Comparison of ENCODE assay signal across 28 cellular contexts in genomic region chr4:182540496-182540895, GRCh38.
"Had no signal": no experiment of that assay in that cellular context is flagged by ENCODE, and none has a peak within 500 bp of the region (broad histone marks: within the 10 kb centered on the region; RNA-seq: fewer than 3 reads in every experiment).

No MANE protein-coding gene starts in this region.

- H3K27ac Mint-ChIP-seq: stimulated activated effector memory CD8-positive, alpha-beta T cell treated with anti-CD3 and anti-CD28 coated beads, Interleukin-12 subunit alpha, Interleukin-12 subunit beta, amount 100 ng/mL, for 72 hours; stimulated activated memory B cell treated with anti-CD40 and anti-IgM and Interleukin-4, amounts not matched to agents 10 μg/mL and 1 μg/mL and 100 μg/mL, for 72 hours; stimulated activated naive B cell treated with anti-CD40 and anti-IgM and Interleukin-4, amounts not matched to agents 10 μg/mL and 1 μg/mL and 100 μg/mL, for 72 hours; stimulated activated naive CD8-positive, alpha-beta T cell treated with anti-CD3 and anti-CD28 coated beads, Interleukin-15, amount 100 ng/mL, for 72 hours; stimulated activated naive CD8-positive, alpha-beta T cell treated with anti-CD3 and anti-CD28 coated beads, Interleukin-15, Interleukin-2, amounts not matched to agents 100 ng/mL and 50 ng/mL, for 24 hours; type B pancreatic cell had no signal

- ATAC-seq: stimulated activated effector memory CD8-positive, alpha-beta T cell treated with anti-CD3 and anti-CD28 coated beads, Interleukin-12 subunit alpha, Interleukin-12 subunit beta, amount 100 ng/mL, for 72 hours; stimulated activated memory B cell treated with anti-CD40 and anti-IgM and Interleukin-4, amounts not matched to agents 10 μg/mL and 1 μg/mL and 100 μg/mL, for 72 hours; stimulated activated naive B cell treated with anti-CD40 and anti-IgM and Interleukin-4, amounts not matched to agents 10 μg/mL and 1 μg/mL and 100 μg/mL, for 72 hours; stimulated activated naive CD8-positive, alpha-beta T cell treated with anti-CD3 and anti-CD28 coated beads, Interleukin-15, amount 100 ng/mL, for 72 hours; stimulated activated naive CD8-positive, alpha-beta T cell treated with anti-CD3 and anti-CD28 coated beads, Interleukin-15, Interleukin-2, amounts not matched to agents 100 U/mL and 50 U/mL, for 24 hours; upper lobe of right lung had no signal

- H3K4me1 Mint-ChIP-seq: stimulated activated effector memory CD8-positive, alpha-beta T cell treated with anti-CD3 and anti-CD28 coated beads, Interleukin-12 subunit alpha, Interleukin-12 subunit beta, amount 100 ng/mL, for 72 hours; stimulated activated memory B cell treated with anti-CD40 and anti-IgM and Interleukin-4, amounts not matched to agents 10 μg/mL and 1 μg/mL and 100 μg/mL, for 72 hours; stimulated activated naive B cell treated with anti-CD40 and anti-IgM and Interleukin-4, amounts not matched to agents 10 μg/mL and 1 μg/mL and 100 μg/mL, for 72 hours; stimulated activated naive CD8-positive, alpha-beta T cell treated with anti-CD3 and anti-CD28 coated beads, Interleukin-15, amount 100 ng/mL, for 72 hours had no signal

- H3K36me3 ChIP-seq: stomach, suprapubic skin, thoracic aorta, thyroid gland, tibial artery, tibial nerve, transverse colon, upper lobe of left lung, upper lobe of right lung, uterus, vagina had no signal

- H3K4me1 ChIP-seq: suprapubic skin, testis, tibial artery, transverse colon, upper lobe of left lung, upper lobe of right lung, uterus, vagina had no signal

- DNase-seq: stimulated activated CD4-positive, alpha-beta T cell treated with anti-CD3 and anti-CD28 coated beads, Interleukin-2, amount 100 ng/mL, for 48 hours; stimulated activated CD4-positive, alpha-beta T cell treated with anti-CD3 and anti-CD28 coated beads, Interleukin-4, amount 100 ng/mL, for 1 hour; stimulated activated CD4-positive, alpha-beta T cell treated with anti-CD3 and anti-CD28 coated beads, Interleukin-4, amount 100 ng/mL, for 24 hours; stimulated activated CD4-positive, alpha-beta T cell treated with anti-CD3 and anti-CD28 coated beads, Interleukin-4, amount 100 ng/mL, for 4 hours; stimulated activated CD8-positive, alpha-beta memory T cell treated with anti-CD3 and anti-CD28 coated beads, Interleukin-4, amount 100 ng/mL, for 48 hours; stimulated activated naive B cell treated with anti-CD40 and anti-IgM and Interleukin-4, amounts not matched to agents 10 μg/mL and 1 μg/mL and 100 μg/mL, for 72 hours; stimulated activated naive CD4-positive, alpha-beta T cell; stimulated activated naive CD4-positive, alpha-beta T cell treated with Interleukin-2 at 50 U/mL for 16 hours; stimulated activated naive CD8-positive, alpha-beta T cell treated with anti-CD3 and anti-CD28 coated beads, Interleukin-15, amount 100 ng/mL, for 72 hours; stimulated activated naive CD8-positive, alpha-beta T cell treated with anti-CD3 and anti-CD28 coated beads, Interleukin-15, Interleukin-2, amounts not matched to agents 100 U/mL and 50 U/mL, for 24 hours; stomach; substantia nigra; testis; thyroid gland; tibial artery; transverse colon; trophoblast cell; upper lobe of left lung; upper lobe of right lung; uterus had no signal

- H3K4me3 ChIP-seq: stomach, suprapubic skin, testis, thoracic aorta, thyroid gland, tibial artery, tibial nerve, transverse colon, upper lobe of left lung, upper lobe of right lung, uterus, vagina had no signal

- H3K27me3 Mint-ChIP-seq: stimulated activated naive B cell treated with anti-CD40 and anti-IgM and Interleukin-4, amounts not matched to agents 10 μg/mL and 1 μg/mL and 100 μg/mL, for 72 hours; type B pancreatic cell had no signal

- H3K4me3 Mint-ChIP-seq: stimulated activated effector memory CD8-positive, alpha-beta T cell treated with anti-CD3 and anti-CD28 coated beads, Interleukin-12 subunit alpha, Interleukin-12 subunit beta, amount 100 ng/mL, for 72 hours; stimulated activated memory B cell treated with anti-CD40 and anti-IgM and Interleukin-4, amounts not matched to agents 10 μg/mL and 1 μg/mL and 100 μg/mL, for 72 hours; stimulated activated naive B cell treated with anti-CD40 and anti-IgM and Interleukin-4, amounts not matched to agents 10 μg/mL and 1 μg/mL and 100 μg/mL, for 72 hours; stimulated activated naive CD8-positive, alpha-beta T cell treated with anti-CD3 and anti-CD28 coated beads, Interleukin-15, amount 100 ng/mL, for 72 hours; stimulated activated naive CD8-positive, alpha-beta T cell treated with anti-CD3 and anti-CD28 coated beads, Interleukin-15, Interleukin-2, amounts not matched to agents 100 ng/mL and 50 ng/mL, for 24 hours; type B pancreatic cell had no signal

- H3K27ac ChIP-seq: stomach, suprapubic skin, testis, thoracic aorta, thyroid gland, tibial artery, tibial nerve, transverse colon, upper lobe of left lung, upper lobe of right lung, uterus, vagina had no signal

- H3K9me3 ChIP-seq: stomach, suprapubic skin, testis, thoracic aorta, thyroid gland, tibial artery, tibial nerve, transverse colon, upper lobe of left lung, upper lobe of right lung, uterus, vagina had no signal

- H3K36me3 Mint-ChIP-seq: stimulated activated effector memory CD8-positive, alpha-beta T cell treated with anti-CD3 and anti-CD28 coated beads, Interleukin-12 subunit alpha, Interleukin-12 subunit beta, amount 100 ng/mL, for 72 hours; stimulated activated memory B cell treated with anti-CD40 and anti-IgM and Interleukin-4, amounts not matched to agents 10 μg/mL and 1 μg/mL and 100 μg/mL, for 72 hours; stimulated activated naive B cell treated with anti-CD40 and anti-IgM and Interleukin-4, amounts not matched to agents 10 μg/mL and 1 μg/mL and 100 μg/mL, for 72 hours; type B pancreatic cell had no signal

- H3K9me3 Mint-ChIP-seq: stimulated activated effector memory CD8-positive, alpha-beta T cell treated with anti-CD3 and anti-CD28 coated beads, Interleukin-12 subunit alpha, Interleukin-12 subunit beta, amount 100 ng/mL, for 72 hours; stimulated activated memory B cell treated with anti-CD40 and anti-IgM and Interleukin-4, amounts not matched to agents 10 μg/mL and 1 μg/mL and 100 μg/mL, for 72 hours; stimulated activated naive B cell treated with anti-CD40 and anti-IgM and Interleukin-4, amounts not matched to agents 10 μg/mL and 1 μg/mL and 100 μg/mL, for 72 hours; stimulated activated naive CD8-positive, alpha-beta T cell treated with anti-CD3 and anti-CD28 coated beads, Interleukin-15, amount 100 ng/mL, for 72 hours; stimulated activated naive CD8-positive, alpha-beta T cell treated with anti-CD3 and anti-CD28 coated beads, Interleukin-15, Interleukin-2, amounts not matched to agents 100 ng/mL and 50 ng/mL, for 24 hours; type B pancreatic cell had no signal

- H3K27me3 ChIP-seq: stomach, suprapubic skin, testis, thyroid gland, tibial artery, tibial nerve, transverse colon, upper lobe of left lung, upper lobe of right lung, uterus, vagina had no signal
